Comparison of ENCODE assay signal across 11 cellular contexts in genomic region chr20:10863337-10864060, GRCh38.
DNase-seq lines count a peak whose midpoint lies in the region; ATAC-seq lines count a peak whose summit lies in the region.
"Had no signal": no experiment of that assay in that cellular context is flagged by ENCODE, and none has a peak within 500 bp of the region (broad histone marks: within the 10 kb centered on the region; RNA-seq: fewer than 3 reads in every experiment).

No MANE protein-coding gene starts in this region.

- no peak overlapping the region for H3K4me3 ChIP-seq in mucosa of stomach (ENCODE audit: low read length)
- H3K4me3 ChIP-seq: BLaER1 treated with 17β-estradiol and CSF1 and Interleukin-3, amounts not matched to agents 10 nM and 100 nM had no signal

- H3K27ac Mint-ChIP-seq in stimulated activated naive B cell treated with anti-CD40 and anti-IgM and Interleukin-4, amounts not matched to agents 10 μg/mL and 1 μg/mL and 100 μg/mL, for 72 hours, result no peak overlapping the region

- H3K27me3 Mint-ChIP-seq in stimulated activated naive B cell treated with anti-CD40 and anti-IgM and Interleukin-4, amounts not matched to agents 10 μg/mL and 1 μg/mL and 100 μg/mL, for 72 hours, result no peaks in the 10 kb centered on the region

- ATAC-seq in stimulated activated naive B cell treated with anti-CD40 and anti-IgM and Interleukin-4, amounts not matched to agents 10 μg/mL and 1 μg/mL and 100 μg/mL, for 72 hours (replicated peaks), result no peak

- H3K9ac ChIP-seq in mucosa of stomach (ENCODE audit: low read length), result peak overlapping the region; percentile 65
- H3K9ac ChIP-seq: BLaER1 treated with 17β-estradiol and CSF1 and Interleukin-3, amounts not matched to agents 10 nM and 100 nM had no signal

- H3K4me1 Mint-ChIP-seq in stimulated activated naive B cell treated with anti-CD40 and anti-IgM and Interleukin-4, amounts not matched to agents 10 μg/mL and 1 μg/mL and 100 μg/mL, for 72 hours, result no peaks in the 10 kb centered on the region

- H3K36me3 Mint-ChIP-seq in stimulated activated naive B cell treated with anti-CD40 and anti-IgM and Interleukin-4, amounts not matched to agents 10 μg/mL and 1 μg/mL and 100 μg/mL, for 72 hours, result no peaks in the 10 kb centered on the region

- peak overlapping the region; percentile 83 for H3K27ac ChIP-seq in epithelial cell of prostate
- H3K27ac ChIP-seq: BLaER1 treated with 17β-estradiol and CSF1 and Interleukin-3, amounts not matched to agents 10 nM and 100 nM had no signal

- H3K9me3 Mint-ChIP-seq in stimulated activated naive B cell treated with anti-CD40 and anti-IgM and Interleukin-4, amounts not matched to agents 10 μg/mL and 1 μg/mL and 100 μg/mL, for 72 hours, result peaks cover 4 to 5% of the 10 kb centered on the region in 2 donors

- H3K9me3 ChIP-seq in mucosa of stomach (ENCODE audit: control insufficient read depth, low read length), result no peaks in the 10 kb centered on the region
- H3K9me3 ChIP-seq: BLaER1 treated with 17β-estradiol and CSF1 and Interleukin-3, amounts not matched to agents 10 nM and 100 nM had no signal

- peaks cover 32% of the 10 kb centered on the region for H3K4me1 ChIP-seq in mucosa of stomach (ENCODE audit: control insufficient read depth, insufficient read depth, low read length)

- DNase-seq in ACHN (peak; percentile 83), NCI-H226 (peak; percentile 29), epithelial cell of prostate (ENCODE audit: low read depth, low spot score) (no peak), AML-193 (lab: John Stamatoyannopoulos, UW) (no peak), NOMO-1 treated with dmso at 0.1 percent for 144 hours (lab: John Stamatoyannopoulos, UW; ENCODE audit: unreplicated experiment) (no peak)
- DNase-seq in stimulated activated naive B cell treated with anti-CD40 and anti-IgM and Interleukin-4, amounts not matched to agents 10 μg/mL and 1 μg/mL and 100 μg/mL, for 72 hours, result no peak
- DNase-seq in activated effector memory CD4-positive, alpha-beta T cell treated with anti-CD3 and anti-CD28 coated beads, Interleukin-2, amount 50 U/mL, for 16 hours, result no peak
- DNase-seq: activated T-cell treated with anti-CD3 and anti-CD28 coated beads, Interleukin-2, amount 50 U/mL, for 1 hour; SHP77 had no signal

- no peaks in the 10 kb centered on the region for H3K36me3 ChIP-seq in mucosa of stomach (ENCODE audit: control insufficient read depth, insufficient read depth, low read length)
- H3K36me3 ChIP-seq: BLaER1 treated with 17β-estradiol and CSF1 and Interleukin-3, amounts not matched to agents 10 nM and 100 nM had no signal

- in situ Hi-C loops in ACHN (cut with HindIII; ENCODE audit: low pct_ligation_motif_present, low pct_unique_long_range_greater_than_20kb, low sequenced_read_pairs), result no loop called here

- H3K4me3 Mint-ChIP-seq in stimulated activated naive B cell treated with anti-CD40 and anti-IgM and Interleukin-4, amounts not matched to agents 10 μg/mL and 1 μg/mL and 100 μg/mL, for 72 hours, result no peak overlapping the region

- no peaks in the 10 kb centered on the region for H3K27me3 ChIP-seq in mucosa of stomach (ENCODE audit: control insufficient read depth, insufficient read depth, low read length)
- H3K27me3 ChIP-seq: BLaER1 treated with 17β-estradiol and CSF1 and Interleukin-3, amounts not matched to agents 10 nM and 100 nM had no signal

Comparison
In these comparisons a context has a peak if more than half of its experiments do, and no peak if none do; other contexts are left out.
1. DNase-seq: peak in ACHN (single experiment) and NCI-H226 (single experiment); none in epithelial cell of prostate (single experiment), stimulated activated naive B cell treated with anti-CD40 and anti-IgM and Interleukin-4, amounts not matched to agents 10 μg/mL and 1 μg/mL and 100 μg/mL, for 72 hours (single experiment), AML-193 (0 of 2), activated effector memory CD4-positive, alpha-beta T cell treated with anti-CD3 and anti-CD28 coated beads, Interleukin-2, amount 50 U/mL, for 16 hours (single experiment) and NOMO-1 treated with dmso at 0.1 percent for 144 hours (single experiment).